8 cellular contexts compared by ENCODE assay signal in the genomic region with DNA sequence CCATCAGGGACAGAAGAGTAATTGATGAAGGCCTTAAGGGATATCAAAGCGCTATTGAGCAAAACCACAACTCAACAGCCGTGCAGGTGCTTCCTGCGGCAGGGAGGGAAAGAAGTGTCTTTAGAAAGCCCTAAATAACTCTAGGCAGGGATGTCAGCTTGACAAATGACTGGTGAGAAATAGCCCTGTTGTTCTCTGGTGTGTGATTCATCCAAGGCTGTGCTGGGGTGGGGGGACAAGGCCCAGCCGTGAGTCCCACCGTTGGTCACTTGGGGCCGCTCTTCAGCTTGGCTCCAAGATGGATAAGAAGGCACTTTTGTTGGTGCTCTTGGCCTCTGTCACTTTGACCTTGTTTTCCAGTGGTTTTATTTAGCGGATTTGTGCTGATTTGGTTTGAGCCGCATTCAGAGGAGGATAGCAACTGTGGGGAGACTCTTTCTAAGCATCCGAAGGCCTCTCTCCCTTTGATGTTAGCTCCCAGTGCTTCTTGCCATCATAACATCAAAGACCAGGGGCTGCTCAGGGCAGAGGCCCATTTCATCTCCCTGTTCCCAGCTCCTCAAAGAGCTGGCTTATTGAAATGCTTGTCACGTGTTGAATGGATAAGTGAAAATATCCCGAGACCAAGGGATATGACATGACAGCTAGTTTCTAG.
DNase-seq lines count a peak whose midpoint lies in the region; ATAC-seq and TF ChIP-seq lines count a peak whose summit lies in the region.

No MANE protein-coding gene starts in this region.

- no peaks in the 10 kb centered on the region for H3K9me3 Mint-ChIP-seq in activated naive CD8-positive, alpha-beta T cell treated with anti-CD3 and anti-CD28 coated beads, Interleukin-2, amount 50 U/mL, for 24 hours

- H3K27me3 Mint-ChIP-seq in activated naive CD8-positive, alpha-beta T cell treated with anti-CD3 and anti-CD28 coated beads, Interleukin-2, amount 50 U/mL, for 24 hours = peaks cover 7% of the 10 kb centered on the region

- in situ Hi-C loops in GM13976 (cut with MboI; ENCODE audit: low sequenced_read_pairs, unreplicated experiment) = no loop called here

- peak; percentile 78 for ATAC-seq in activated naive CD8-positive, alpha-beta T cell treated with anti-CD3 and anti-CD28 coated beads, Interleukin-2, amount 50 U/mL, for 24 hours
- peak; percentile 80 for ATAC-seq in stimulated activated naive CD8-positive, alpha-beta T cell treated with anti-CD3 and anti-CD28 coated beads, Interleukin-15, Interleukin-2, amounts not matched to agents 100 U/mL and 50 U/mL, for 24 hours
- ATAC-seq in HG02981 (IDR thresholded peaks at IDR 0.05; ENCODE audit: unreplicated experiment) (no peak), HG02970 (IDR thresholded peaks at IDR 0.05; ENCODE audit: low FRiP score, unreplicated experiment) (no peak)

- no peak overlapping the region for H3K27ac ChIP-seq in AG04450 (ENCODE audit: low read depth, low read length)

- H3K9me3 ChIP-seq in AG04450 (ENCODE audit: control insufficient read depth, insufficient read depth, low read length) = no peaks in the 10 kb centered on the region; the same call in 1 of the 2 replicates

- CTCF ChIA-PET in AG04450 (lab: Charles Lee) = interaction anchor here (1.1 kb wide), 1 partner anchor 10 kb away, joined by 3 read pairs; no protein-coding TSS in a partner anchor

- no peak overlapping the region for H3K4me3 ChIP-seq in AG04450 (ENCODE audit: low read depth, low read length)

- H3K4me3 Mint-ChIP-seq in activated naive CD8-positive, alpha-beta T cell treated with anti-CD3 and anti-CD28 coated beads, Interleukin-2, amount 50 U/mL, for 24 hours = no peak overlapping the region

- DNase-seq in AG04450 (ENCODE audit: low read depth, low spot score) = no peak
- DNase-seq in GM13976 (ENCODE audit: low spot score) = peak; percentile 37
- DNase-seq in NCI-H1436 treated with DMSO at 0.1 percent for 48 hours (lab: John Stamatoyannopoulos, UW) = peak; percentile 58
- DNase-seq in activated naive CD8-positive, alpha-beta T cell treated with anti-CD3 and anti-CD28 coated beads, Interleukin-2, amount 50 U/mL, for 24 hours = peak; percentile 42
- DNase-seq in iPS-NIHi7 (ENCODE audit: extremely low spot score) = peak; percentile 88
- DNase-seq in stimulated activated naive CD8-positive, alpha-beta T cell treated with anti-CD3 and anti-CD28 coated beads, Interleukin-15, Interleukin-2, amounts not matched to agents 100 U/mL and 50 U/mL, for 24 hours = peak; percentile 32

- peaks cover 11% of the 10 kb centered on the region for H3K4me1 Mint-ChIP-seq in activated naive CD8-positive, alpha-beta T cell treated with anti-CD3 and anti-CD28 coated beads, Interleukin-2, amount 50 U/mL, for 24 hours

- no peaks in the 10 kb centered on the region for H3K36me3 Mint-ChIP-seq in activated naive CD8-positive, alpha-beta T cell treated with anti-CD3 and anti-CD28 coated beads, Interleukin-2, amount 50 U/mL, for 24 hours (ENCODE audit: low read depth)

- H3K27me3 ChIP-seq in AG04450 (ENCODE audit: control insufficient read depth, insufficient read depth, low read length) = no peaks in the 10 kb centered on the region

- H3K27ac Mint-ChIP-seq in activated naive CD8-positive, alpha-beta T cell treated with anti-CD3 and anti-CD28 coated beads, Interleukin-2, amount 50 U/mL, for 24 hours = no peak overlapping the region

- TF ChIP-seq CTCF in AG04450 (IDR thresholded peaks at IDR 0.05; ENCODE audit: low read depth, low read length) (peak; percentile 14; the same call in 1 of the 2 replicates), GM13976 (IDR thresholded peaks at IDR 0.05; ENCODE audit: borderline replicate concordance, control extremely low read depth, extremely low read depth, insufficient read depth, missing control alignments) (peak; percentile 45)

- POLR2A ChIA-PET in AG04450 (lab: Yijun Ruan, JAX) = no interaction called here

Comparison
In these comparisons a context has a peak if more than half of its experiments do, and no peak if none do; other contexts are left out.
1. ATAC-seq: peak in activated naive CD8-positive, alpha-beta T cell treated with anti-CD3 and anti-CD28 coated beads, Interleukin-2, amount 50 U/mL, for 24 hours (single experiment) and stimulated activated naive CD8-positive, alpha-beta T cell treated with anti-CD3 and anti-CD28 coated beads, Interleukin-15, Interleukin-2, amounts not matched to agents 100 U/mL and 50 U/mL, for 24 hours (single experiment); none in HG02981 (single experiment) and HG02970 (single experiment).